ENCODE assay signal across 17 cellular contexts in genomic region chr6:52325695-52326471, GRCh38. TPM values are rescaled to one million over a fixed set of nuclear protein-coding genes. Genes with fewer than 3 reads are reported as not detected.
DNase-seq lines count a peak whose midpoint lies in the region; ATAC-seq, FAIRE-seq and TF ChIP-seq lines count a peak whose summit lies in the region.
"Had no signal": no experiment of that assay in that cellular context is flagged by ENCODE, and none has a peak within 500 bp of the region (broad histone marks: within the 10 kb centered on the region; RNA-seq: fewer than 3 reads in every experiment).

No MANE protein-coding gene starts in this region.

- BruUV-seq in endothelial cell of umbilical vein (replicated peaks; lab: Mats Ljungman, UMichigan), result no TSS peak

- peaks cover 4% of the 10 kb centered on the region for H3K27me3 Mint-ChIP-seq in nephron (ENCODE audit: low read depth)

- no peak overlapping the region for H3K4me3 Mint-ChIP-seq in nephron
- H3K4me3 Mint-ChIP-seq: HFFc6 had no signal

- peaks cover 22% of the 10 kb centered on the region for H3K4me1 Mint-ChIP-seq in nephron

- H2AFZ ChIP-seq in endothelial cell of umbilical vein (ENCODE audit: low read depth, low read length), result peak overlapping the region; percentile 11

- H3K9me1 ChIP-seq in endothelial cell of umbilical vein (replicated peaks; ENCODE audit: control insufficient read depth, extremely low read depth, insufficient read depth, low read length), result no peaks in the 10 kb centered on the region

- H3K4me3 ChIP-seq in BLaER1 (no peak overlapping the region), NT2/D1 (ENCODE audit: insufficient read length, low read depth) (no peak overlapping the region), endothelial cell of umbilical vein (replicated peaks in 1 of 3; ENCODE audit: insufficient read depth in 1 of 3, low read depth in 1 of 3, low read length in 3 of 3) (no peak overlapping the region), ascending aorta (no peak overlapping the region)
- H3K4me3 ChIP-seq: body of pancreas had no signal

- no peaks in the 10 kb centered on the region for H3K9me3 ChIP-seq in BLaER1
- H3K9me3 ChIP-seq in NT2/D1 (ENCODE audit: insufficient read depth, low read length), result no peaks in the 10 kb centered on the region
- no peaks in the 10 kb centered on the region for H3K9me3 ChIP-seq in endothelial cell of umbilical vein (replicated peaks; ENCODE audit: control insufficient read depth, insufficient read depth, low read length)
- H3K9me3 ChIP-seq in ascending aorta, result no peaks in the 10 kb centered on the region
- H3K9me3 ChIP-seq: body of pancreas had no signal

- TF ChIP-seq CTCF in endothelial cell of umbilical vein (IDR thresholded peaks at IDR 0.05; ENCODE audit: extremely low read depth in 1 of 2, insufficient read depth in 1 of 2, low read depth in 1 of 2, low read length in 2 of 2) (no peak), nephron (IDR thresholded peaks at IDR 0.05; ENCODE audit: unreplicated experiment in 3 of 3) (no peak), ascending aorta (IDR thresholded peaks at IDR 0.05) (no peak)

- ATAC-seq in GM18520 (IDR thresholded peaks at IDR 0.05; ENCODE audit: unreplicated experiment), result no peak
- ATAC-seq: body of pancreas had no signal

- dilution Hi-C loops in endothelial cell of umbilical vein (cut with MboI; ENCODE audit: extremely low pct_ligation_motif_present, low sequenced_read_pairs), result no loop called here

- POLR2A ChIA-PET in endothelial cell of umbilical vein (lab: Charles Lee), result no interaction called here

- H3K79me2 ChIP-seq in endothelial cell of umbilical vein (ENCODE audit: control insufficient read depth, insufficient read depth, low read length), result no peaks in the 10 kb centered on the region

- H3K9ac ChIP-seq in BLaER1, result no peak overlapping the region
- H3K9ac ChIP-seq in NT2/D1 (ENCODE audit: insufficient read length, low read depth), result no peak overlapping the region
- no peak overlapping the region for H3K9ac ChIP-seq in endothelial cell of umbilical vein (replicated peaks; ENCODE audit: extremely low read depth, insufficient read depth, low read length)

- TF ChIP-seq POLR2A in endothelial cell of umbilical vein (IDR thresholded peaks at IDR 0.05; ENCODE audit: low read depth, low read length), result no peak

- H3K27ac ChIP-seq in BLaER1 (no peak overlapping the region), endothelial cell of umbilical vein (ENCODE audit: insufficient read depth, low read depth, low read length) (no peak overlapping the region), ascending aorta (no peak overlapping the region)
- H3K27ac ChIP-seq: body of pancreas had no signal

- CTCF ChIA-PET in endothelial cell of umbilical vein (lab: Charles Lee), result no interaction called here

- no peak for FAIRE-seq in endothelial cell of umbilical vein (lab: Jason Lieb, UNC)
- FAIRE-seq: G401.6 had no signal

- intact Hi-C loops in endothelial cell of umbilical vein (cut with micrococcal nuclease) (no loop called here), ascending aorta (cut with DNase I) (no loop called here)

- peak; percentile 57 for DNase-seq in NT2/D1 (ENCODE audit: low read depth, low spot score)
- no peak for DNase-seq in endothelial cell of umbilical vein (ENCODE audit: low read depth, low spot score)
- DNase-seq in 8988T, result no peak
- DNase-seq in ascending aorta (ENCODE audit: low spot score in 2 of 2), result no peak
- no peak for DNase-seq in DMS53 treated with DMSO at 0.1 percent for 48 hours (lab: John Stamatoyannopoulos, UW; ENCODE audit: unreplicated experiment)
- DNase-seq: activated CD4-positive, CD25-positive, alpha-beta regulatory T cell; activated gamma-delta T cell treated with Interleukin-2 at 50 U/mL for 16 hours; body of pancreas; dorsolateral prefrontal cortex; HFFc6; NCI-H187 treated with DMSO at 0.1 percent for 48 hours; NCI-H524; RPMI8226 had no signal

- H3K9me3 Mint-ChIP-seq in nephron, result no peaks in the 10 kb centered on the region
- H3K9me3 Mint-ChIP-seq: HFFc6 had no signal

- H3K36me3 ChIP-seq in BLaER1 (no peaks in the 10 kb centered on the region), NT2/D1 (ENCODE audit: insufficient read depth, insufficient read length, low read length) (no peaks in the 10 kb centered on the region), endothelial cell of umbilical vein (ENCODE audit: control insufficient read depth in 2 of 2, extremely low read depth in 1 of 2, insufficient read depth in 2 of 2, low read length in 2 of 2) (no peaks in the 10 kb centered on the region), ascending aorta (no peaks in the 10 kb centered on the region)

- peak overlapping the region; percentile 2 to 58 (median 51) for H3K27ac Mint-ChIP-seq in nephron
- H3K27ac Mint-ChIP-seq: HFFc6 had no signal

- H3K4me1 ChIP-seq in BLaER1 (peaks cover 38% of the 10 kb centered on the region), NT2/D1 (ENCODE audit: insufficient read depth, insufficient read length) (no peaks in the 10 kb centered on the region), endothelial cell of umbilical vein (ENCODE audit: control insufficient read depth, extremely low read depth, insufficient read depth, low read length) (no peaks in the 10 kb centered on the region), ascending aorta (no peaks in the 10 kb centered on the region)
- H3K4me1 ChIP-seq: body of pancreas had no signal

- H4K20me1 ChIP-seq in BLaER1 (no peaks in the 10 kb centered on the region), endothelial cell of umbilical vein (replicated peaks; ENCODE audit: control insufficient read depth, extremely low read depth, insufficient read depth, low read length) (no peaks in the 10 kb centered on the region)

- H3K36me3 Mint-ChIP-seq in nephron (ENCODE audit: low read depth), result no peaks in the 10 kb centered on the region

- H3K27me3 ChIP-seq in BLaER1 (no peaks in the 10 kb centered on the region), NT2/D1 (ENCODE audit: insufficient read depth, insufficient read length) (no peaks in the 10 kb centered on the region), endothelial cell of umbilical vein (ENCODE audit: control insufficient read depth in 2 of 2, insufficient read depth in 2 of 2, low read length in 2 of 2) (no peaks in the 10 kb centered on the region), ascending aorta (no peaks in the 10 kb centered on the region)
- H3K27me3 ChIP-seq: body of pancreas, dorsolateral prefrontal cortex had no signal

- peak overlapping the region; percentile 43 for H3K4me2 ChIP-seq in BLaER1
- H3K4me2 ChIP-seq in endothelial cell of umbilical vein (ENCODE audit: insufficient read depth, low read length), result no peak overlapping the region

TF ChIP-seq in endothelial cell of umbilical vein, 7 proteins besides CTCF, POLR2A, EP300 and RAD21:
- no peak for TF ChIP-seq EZH2 (IDR thresholded peaks at IDR 0.05; ENCODE audit: borderline replicate concordance, low read depth, low read length, severe bottlenecking)
- no peak for TF ChIP-seq MAX (IDR thresholded peaks at IDR 0.05; ENCODE audit: insufficient read depth, insufficient read length)
- no peak for TF ChIP-seq POLR2AphosphoS5 (IDR thresholded peaks at IDR 0.05; ENCODE audit: insufficient read depth, low read depth, low read length)
- TF ChIP-seq MYC (IDR thresholded peaks at IDR 0.05; ENCODE audit: low read depth, low read length), result no peak
- no peak for TF ChIP-seq JUN (IDR thresholded peaks at IDR 0.05; ENCODE audit: borderline replicate concordance, insufficient read depth, insufficient read length, low read depth)
- no peak for TF ChIP-seq FOS (IDR thresholded peaks at IDR 0.05; ENCODE audit: borderline replicate concordance, insufficient read depth, low read length)
- no peak for TF ChIP-seq GATA2 (IDR thresholded peaks at IDR 0.05; ENCODE audit: insufficient read depth, insufficient read length, low read depth, low read length)

RNA-seq across cellular contexts. Expression of gene PAQR8, which starts 36.1 kb away (rescaled TPM):
- total RNA-seq in endothelial cell of umbilical vein (6.0 TPM in 2 replicates), ascending aorta (6.1 TPM)
- 4.3 TPM in 2 replicates for polyA plus RNA-seq in endothelial cell of umbilical vein
- polyA plus RNA-seq in endothelial cell of umbilical vein (2011; cell fraction: cytosol; rRNA removed), result 2.6 and 3.1 TPM in 2 replicates
- polyA plus RNA-seq in endothelial cell of umbilical vein (2011; cell fraction: nucleus; rRNA removed), result 1.3 and 1.5 TPM in 2 replicates
- 3.8 and 5.2 TPM in 2 replicates for polyA plus RNA-seq in endothelial cell of umbilical vein (2012)
- polyA minus RNA-seq in endothelial cell of umbilical vein, result 9.5 and 11.6 TPM in 2 replicates
- 0.20 TPM for polyA minus RNA-seq in endothelial cell of umbilical vein (2011; cell fraction: cytosol; rRNA and poly(A)+ RNA removed)
- 1.8 and 1.9 TPM in 2 replicates for polyA minus RNA-seq in endothelial cell of umbilical vein (2011; cell fraction: nucleus; rRNA and poly(A)+ RNA removed)

RNA-seq across cellular contexts. Expression of gene MCM3, which starts 41.3 kb away (rescaled TPM):
- total RNA-seq in endothelial cell of umbilical vein (80.6 and 81.6 TPM in 2 replicates), ascending aorta (44.6 TPM)
- polyA plus RNA-seq in endothelial cell of umbilical vein, result 50.3 and 57.2 TPM in 2 replicates
- 71.6 and 88.5 TPM in 2 replicates for polyA plus RNA-seq in endothelial cell of umbilical vein (2011; cell fraction: cytosol; rRNA removed)
- polyA plus RNA-seq in endothelial cell of umbilical vein (2011; cell fraction: nucleus; rRNA removed), result 107 and 153 TPM in 2 replicates
- 35.7 and 56.3 TPM in 2 replicates for polyA plus RNA-seq in endothelial cell of umbilical vein (2012)
- 99.5 and 110 TPM in 2 replicates for polyA minus RNA-seq in endothelial cell of umbilical vein
- 113 TPM for polyA minus RNA-seq in endothelial cell of umbilical vein (2011; cell fraction: cytosol; rRNA and poly(A)+ RNA removed)
- polyA minus RNA-seq in endothelial cell of umbilical vein (2011; cell fraction: nucleus; rRNA and poly(A)+ RNA removed), result 37.7 and 72.2 TPM in 2 replicates
